In the genomic region with DNA sequence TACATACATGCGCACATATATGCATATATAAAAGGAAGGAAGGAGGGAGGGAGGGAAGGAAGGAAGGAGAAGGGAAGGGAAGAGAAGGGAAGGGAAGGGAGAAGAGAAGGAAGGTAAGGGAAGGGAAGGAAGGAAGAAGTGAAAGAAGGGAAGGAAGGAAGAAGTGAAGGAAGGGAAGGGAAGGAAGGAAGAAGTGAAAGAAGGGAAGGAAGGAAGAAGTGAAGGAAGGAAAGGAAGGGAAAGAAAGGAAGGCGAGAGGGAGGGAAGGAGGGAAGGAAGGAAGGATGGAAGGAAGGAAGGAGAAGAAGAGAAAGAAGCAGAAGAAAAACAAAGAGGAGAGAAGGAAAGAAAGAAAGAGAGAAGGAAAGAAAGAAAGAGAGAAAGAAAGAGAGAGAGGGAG, we compare ENCODE assay signal across 32 cellular contexts.
"Had no signal": no experiment of that assay in that cellular context is flagged by ENCODE, and none has a peak within 500 bp of the region (broad histone marks: within the 10 kb centered on the region; RNA-seq: fewer than 3 reads in every experiment).

No MANE protein-coding gene starts in this region.

- H3K4me1 ChIP-seq: adrenal gland, body of pancreas, Peyer's patch, SJSA1 had no signal

- H3K27ac ChIP-seq: adrenal gland, body of pancreas, Peyer's patch, SJSA1 had no signal

- H3K4me3 ChIP-seq: adrenal gland, body of pancreas, Peyer's patch, SJSA1 had no signal

- H3K9ac ChIP-seq: SK-N-SH had no signal

- H3K4me2 ChIP-seq: SK-N-SH had no signal

- H3K27me3 ChIP-seq: adrenal gland, body of pancreas, Peyer's patch, SJSA1 had no signal

- ATAC-seq: activated CD4-positive, alpha-beta T cell treated with anti-CD3 and anti-CD28 coated beads for 36 hours; activated CD4-positive, CD25-positive, alpha-beta regulatory T cell treated with anti-CD3 and anti-CD28 coated beads, Interleukin-2, amount 50 U/mL, for 24 hours; activated CD8-positive, alpha-beta T cell treated with anti-CD3 and anti-CD28 coated beads, Interleukin-2, amount 10 ng/mL, durations not matched to agents 7 days and 5 days; body of pancreas; PC-3; WTC11 had no signal

- FAIRE-seq: bronchial epithelial cell, TTC549 had no signal

- DNase-seq: activated CD4-positive, alpha-beta T cell treated with anti-CD3 and anti-CD28 coated beads for 36 hours; activated CD4-positive, alpha-beta T cell treated with anti-CD3 and anti-CD28 coated beads, Interleukin-2, amount 10 ng/mL, durations not matched to agents 7 days and 5 days; activated CD4-positive, alpha-beta T cell treated with anti-CD3 and anti-CD28 coated beads, Interleukin-2, amount 50 U/mL, for 48 hours; activated CD8-positive, alpha-beta T cell treated with anti-CD3 and anti-CD28 coated beads, Interleukin-2, amount 10 ng/mL, durations not matched to agents 7 days and 5 days; activated gamma-delta T cell; activated naive CD4-positive, alpha-beta T cell treated with Interleukin-2 at 50 U/mL for 16 hours; activated naive CD8-positive, alpha-beta T cell treated with anti-CD3 and anti-CD28 coated beads, Interleukin-2, amount 10 ng/mL, durations not matched to agents 7 days and 5 days; activated T-cell treated with anti-CD3 and anti-CD28 coated beads, Interleukin-2, amount 50 U/mL, for 24 hours; adrenal gland; body of pancreas; caudate nucleus; cerebellar nuclear complex; Karpas-422; NCI-H1105; NCI-H1417 treated with DMSO at 0.1 percent for 48 hours; NCI-H1694; NCI-H1930; NCI-H2081 treated with DMSO at 0.1 percent for 48 hours; NCI-H510A; NCI-H526; NCI-H748 treated with DMSO at 0.1 percent for 48 hours; NK-92 treated with Interleukin-12 subunit alpha and Interleukin-12 subunit beta, amount 100 ng/mL, for 24 hours; PC-3; Peyer's patch; RPMI8226; SHP77 treated with DMSO at 0.1 percent for 48 hours; SK-N-SH had no signal

- H3K36me3 ChIP-seq: adrenal gland, Peyer's patch had no signal

- H3K9me3 ChIP-seq: adrenal gland, body of pancreas, Peyer's patch, SJSA1, SK-N-SH had no signal
